Comparison of ENCODE assay signal across 12 cellular contexts in genomic region chr16:29665294-29666077, GRCh38. TPM values are rescaled to one million over a fixed set of nuclear protein-coding genes. Genes with fewer than 3 reads are reported as not detected.
DNase-seq lines count a peak whose midpoint lies in the region; ATAC-seq lines count a peak whose summit lies in the region.
"Had no signal": no experiment of that assay in that cellular context is flagged by ENCODE, and none has a peak within 500 bp of the region (broad histone marks: within the 10 kb centered on the region; RNA-seq: fewer than 3 reads in every experiment).

No MANE protein-coding gene starts in this region.

- no peak for ATAC-seq in GM21619 (IDR thresholded peaks at IDR 0.05; ENCODE audit: unreplicated experiment)

- no peaks in the 10 kb centered on the region for H3K9me3 ChIP-seq in mononuclear cell (ENCODE audit: low read depth, low read length)
- H3K9me3 ChIP-seq: heart right ventricle, pancreas had no signal

- H3K27me3 ChIP-seq in mononuclear cell (ENCODE audit: insufficient read depth, low read length), result no peaks in the 10 kb centered on the region
- H3K27me3 ChIP-seq: pancreas had no signal

- peak overlapping the region; percentile 79 for H3K4me3 ChIP-seq in mononuclear cell (ENCODE audit: low read length)

- DNase-seq in stimulated activated CD4-positive, alpha-beta T cell treated with anti-CD3 and anti-CD28 coated beads, Interleukin-15, amount 100 ng/mL, for 24 hours, result peak; percentile 43
- DNase-seq in stimulated activated CD4-positive, alpha-beta T cell treated with anti-CD3 and anti-CD28 coated beads, Interleukin-4, amount 100 ng/mL, for 1 hour, result no peak
- DNase-seq in activated gamma-delta T cell (lab: John Stamatoyannopoulos, UW) (peak; percentile 26), NCI-H2196 treated with DMSO at 0.1 percent for 48 hours (lab: John Stamatoyannopoulos, UW; ENCODE audit: unreplicated experiment) (no peak), GM19240 (ENCODE audit: insufficient read length, low spot score) (no peak), NCI-H2196 (lab: John Stamatoyannopoulos, UW; ENCODE audit: unreplicated experiment) (no peak)
- DNase-seq: heart right ventricle, NCI-H146, pancreas, RPMI8226 had no signal

- peaks cover 77% of the 10 kb centered on the region for H3K4me1 ChIP-seq in mononuclear cell (ENCODE audit: insufficient read depth, low read length)
- H3K4me1 ChIP-seq: pancreas had no signal

RNA-seq across cellular contexts. Expression of gene SPN, which starts 2.4 kb away (rescaled TPM):
- 29.7 TPM for total RNA-seq in mononuclear cell

RNA-seq across cellular contexts. Expression of gene QPRT, which starts 13.5 kb away (rescaled TPM):
- 0.21 TPM for total RNA-seq in mononuclear cell

Comparison
In these comparisons a context has a peak if more than half of its experiments do, and no peak if none do; other contexts are left out.
1. DNase-seq: peak in stimulated activated CD4-positive, alpha-beta T cell treated with anti-CD3 and anti-CD28 coated beads, Interleukin-15, amount 100 ng/mL, for 24 hours (single experiment) and activated gamma-delta T cell (single experiment); none in stimulated activated CD4-positive, alpha-beta T cell treated with anti-CD3 and anti-CD28 coated beads, Interleukin-4, amount 100 ng/mL, for 1 hour (single experiment), NCI-H2196 treated with DMSO at 0.1 percent for 48 hours (single experiment), GM19240 (single experiment) and NCI-H2196 (single experiment).